ENCODE assay signal across 1 cellular context in genomic region chr7:94040254-94040653, GRCh38.
TF ChIP-seq lines count a peak whose summit lies in the region.

No MANE protein-coding gene starts in this region.

TF ChIP-seq in HEK293T, 16 proteins besides CTCF, POLR2A, EP300 and RAD21 (continued from another document):
- peak; percentile 96 for TF ChIP-seq PKNOX1 (IDR thresholded peaks at IDR 0.05)
